Comparison of ENCODE assay signal across 10 cellular contexts in genomic region chr10:208616-209015, GRCh38.
"Had no signal": no experiment of that assay in that cellular context is flagged by ENCODE, and none has a peak within 500 bp of the region (broad histone marks: within the 10 kb centered on the region; RNA-seq: fewer than 3 reads in every experiment).

No MANE protein-coding gene starts in this region.

- ATAC-seq: GM23338, HCT116 had no signal

- H3K4me3 ChIP-seq: GM23248, GM23338, HAP-1 had no signal

- H2AFZ ChIP-seq: GM23248, GM23338 had no signal

- H3K27ac ChIP-seq: GM23248 had no signal

- H3K9ac ChIP-seq: GM23248 had no signal

- H3K4me1 ChIP-seq: HAP-1 had no signal

- FAIRE-seq: H1, H54 had no signal

- H3K36me3 ChIP-seq: HAP-1 had no signal

- DNase-seq: GOT3, H7, H9, HFFc6 had no signal

- H3K4me2 ChIP-seq: GM23338 had no signal
